14 cellular contexts compared by ENCODE assay signal in genomic region chr13:73991884-73992283, GRCh38.
DNase-seq lines count a peak whose midpoint lies in the region; ATAC-seq lines count a peak whose summit lies in the region.
"Had no signal": no experiment of that assay in that cellular context is flagged by ENCODE, and none has a peak within 500 bp of the region (broad histone marks: within the 10 kb centered on the region; RNA-seq: fewer than 3 reads in every experiment).

No MANE protein-coding gene starts in this region.

- no peaks in the 10 kb centered on the region for H3K9me3 Mint-ChIP-seq in activated T-helper 17 cell treated with anti-CD3 and anti-CD28 coated beads, Interleukin-2, amount 50 U/mL, for 72 hours

- no peak overlapping the region for H3K4me3 Mint-ChIP-seq in activated T-helper 17 cell treated with anti-CD3 and anti-CD28 coated beads, Interleukin-2, amount 50 U/mL, for 72 hours
- H3K4me3 Mint-ChIP-seq: activated CD8-positive, alpha-beta memory T cell treated with anti-CD3 and anti-CD28 coated beads, Interleukin-2, amount 10 ng/mL, durations not matched to agents 7 days and 5 days; activated naive CD8-positive, alpha-beta T cell treated with anti-CD3 and anti-CD28 coated beads, Interleukin-2, amount 10 ng/mL, durations not matched to agents 7 days and 5 days; CD14-positive monocyte had no signal

- H3K4me1 Mint-ChIP-seq in activated T-helper 17 cell treated with anti-CD3 and anti-CD28 coated beads, Interleukin-2, amount 50 U/mL, for 72 hours: peaks cover 19% of the 10 kb centered on the region
- H3K4me1 Mint-ChIP-seq: CD14-positive monocyte had no signal

- H3K36me3 Mint-ChIP-seq in activated T-helper 17 cell treated with anti-CD3 and anti-CD28 coated beads, Interleukin-2, amount 50 U/mL, for 72 hours (ENCODE audit: low read depth): peaks cover 36% of the 10 kb centered on the region
- H3K36me3 Mint-ChIP-seq: CD14-positive monocyte had no signal

- H3K27me3 Mint-ChIP-seq in activated T-helper 17 cell treated with anti-CD3 and anti-CD28 coated beads, Interleukin-2, amount 50 U/mL, for 72 hours: no peaks in the 10 kb centered on the region
- H3K27me3 Mint-ChIP-seq: activated CD8-positive, alpha-beta memory T cell treated with anti-CD3 and anti-CD28 coated beads, Interleukin-2, amount 10 ng/mL, durations not matched to agents 7 days and 5 days; activated naive CD8-positive, alpha-beta T cell treated with anti-CD3 and anti-CD28 coated beads, Interleukin-2, amount 10 ng/mL, durations not matched to agents 7 days and 5 days had no signal

- no peak overlapping the region for H3K27ac Mint-ChIP-seq in activated T-helper 17 cell treated with anti-CD3 and anti-CD28 coated beads, Interleukin-2, amount 50 U/mL, for 72 hours
- H3K27ac Mint-ChIP-seq: activated CD8-positive, alpha-beta memory T cell treated with anti-CD3 and anti-CD28 coated beads, Interleukin-2, amount 10 ng/mL, durations not matched to agents 7 days and 5 days; activated naive CD8-positive, alpha-beta T cell treated with anti-CD3 and anti-CD28 coated beads, Interleukin-2, amount 10 ng/mL, durations not matched to agents 7 days and 5 days had no signal

- ATAC-seq in GM18502 (IDR thresholded peaks at IDR 0.05; ENCODE audit: poor library complexity, unreplicated experiment) (peak; percentile 29), HG02870 (IDR thresholded peaks at IDR 0.05; ENCODE audit: unreplicated experiment) (peak; percentile 21), HG03457 (IDR thresholded peaks at IDR 0.05; ENCODE audit: unreplicated experiment) (no peak), HG03439 (IDR thresholded peaks at IDR 0.05; ENCODE audit: unreplicated experiment) (no peak)
- ATAC-seq in activated T-helper 17 cell treated with anti-CD3 and anti-CD28 coated beads, Interleukin-2, amount 50 U/mL, for 72 hours (replicated peaks): no peak
- ATAC-seq: activated CD8-positive, alpha-beta memory T cell treated with anti-CD3 and anti-CD28 coated beads, Interleukin-2, amount 10 ng/mL, durations not matched to agents 7 days and 5 days; pancreas; SK-N-SH treated with all-trans-retinoic acid at 6 μM for 48 hours had no signal

- DNase-seq in NCI-H345 (lab: John Stamatoyannopoulos, UW) (peak; percentile 79), germinal center (ENCODE audit: low spot score) (peak; percentile 30), putamen (ENCODE audit: low spot score) (no peak)
- DNase-seq: activated CD8-positive, alpha-beta memory T cell treated with anti-CD3 and anti-CD28 coated beads, Interleukin-2, amount 10 ng/mL, durations not matched to agents 7 days and 5 days; activated naive CD8-positive, alpha-beta T cell treated with anti-CD3 and anti-CD28 coated beads, Interleukin-2, amount 10 ng/mL, durations not matched to agents 7 days and 5 days; cerebellar nuclear complex; pancreas had no signal

Comparison
In these comparisons a context has a peak if more than half of its experiments do, and no peak if none do; other contexts are left out.
1. ATAC-seq: peak in GM18502 (single experiment) and HG02870 (single experiment); none in activated T-helper 17 cell treated with anti-CD3 and anti-CD28 coated beads, Interleukin-2, amount 50 U/mL, for 72 hours (single experiment), HG03457 (single experiment) and HG03439 (single experiment).